Comparison of ENCODE assay signal across 4 cellular contexts in genomic region chr1:204629459-204629858, GRCh38. TPM values are rescaled to one million over a fixed set of nuclear protein-coding genes. Genes with fewer than 3 reads are reported as not detected.
"Had no signal": no experiment of that assay in that cellular context is flagged by ENCODE, and none has a peak within 500 bp of the region (broad histone marks: within the 10 kb centered on the region; RNA-seq: fewer than 3 reads in every experiment).

No MANE protein-coding gene starts in this region.

RNA-seq across cellular contexts. Expression of gene LRRN2, which starts 56.1 kb away (rescaled TPM):
- total RNA-seq: HepG2, HT-29, IMR-90 had no signal
- polyA plus RNA-seq: HepG2, IgD-negative memory B cell, IMR-90 had no signal
